ENCODE assay signal across 8 cellular contexts in genomic region chr1:223846668-223847007, GRCh38. TPM values are rescaled to one million over a fixed set of nuclear protein-coding genes. Genes with fewer than 3 reads are reported as not detected.
DNase-seq lines count a peak whose midpoint lies in the region; ATAC-seq and TF ChIP-seq lines count a peak whose summit lies in the region.

No MANE protein-coding gene starts in this region.

- peaks cover 4% of the 10 kb centered on the region for H3K36me3 Mint-ChIP-seq in activated B cell treated with CpG ODN at 0.5 μM for 24 hours (ENCODE audit: low read depth)

- CTCF ChIA-PET in activated B cell treated with CpG ODN at 0.5 μM for 24 hours (lab: Charles Lee), result interaction anchor here (1.3 kb wide), 1 partner anchor 34 kb away, joined by 10 read pairs; no protein-coding TSS in a partner anchor

- H3K4me3 ChIP-seq in HL-60 (replicated peaks; ENCODE audit: insufficient read depth, low read length) (peak overlapping the region; percentile 42), osteoblast (ENCODE audit: insufficient read depth, low read length) (peak overlapping the region; percentile 74)

- H3K4me1 Mint-ChIP-seq in activated B cell treated with CpG ODN at 0.5 μM for 24 hours, result peaks cover 34% of the 10 kb centered on the region

- POLR2A ChIA-PET in activated B cell treated with CpG ODN at 0.5 μM for 24 hours (lab: Charles Lee), result interaction anchor here (0.8 to 3.1 kb wide), 11 partner anchors 11 to 484 kb away, joined by 3 to 11 read pairs (median 4); partner anchors contain the start of genes CAPN2, DEGS1 and NVL

- peak overlapping the region; percentile 96 for H3K27ac Mint-ChIP-seq in activated B cell treated with CpG ODN at 0.5 μM for 24 hours

- peaks cover 6% of the 10 kb centered on the region for H4K20me1 ChIP-seq in osteoblast (ENCODE audit: insufficient read depth, low read length)

- H3K9me3 Mint-ChIP-seq in activated B cell treated with CpG ODN at 0.5 μM for 24 hours, result no peaks in the 10 kb centered on the region

- H3K27me3 Mint-ChIP-seq in activated B cell treated with CpG ODN at 0.5 μM for 24 hours, result no peaks in the 10 kb centered on the region

- H3K4me3 Mint-ChIP-seq in activated B cell treated with CpG ODN at 0.5 μM for 24 hours, result peak overlapping the region; percentile 89

- no peaks in the 10 kb centered on the region for H3K9me3 ChIP-seq in osteoblast (ENCODE audit: low read depth, low read length)

- peak; percentile 43 for DNase-seq in COLO668 (lab: John Stamatoyannopoulos, UW; ENCODE audit: unreplicated experiment)
- peak in 1 of 2 experiments; percentile 28 for DNase-seq in HL-60 (ENCODE audit: low read depth in 1 of 2, low spot score in 1 of 2)
- DNase-seq in activated B cell treated with CpG ODN at 0.5 μM for 24 hours, result no peak
- no peak for DNase-seq in foreskin keratinocyte
- DNase-seq in osteoblast (ENCODE audit: insufficient read length, low spot score, missing footprints), result no peak
- no peak for DNase-seq in stimulated activated CD4-positive, alpha-beta T cell treated with anti-CD3 and anti-CD28 coated beads, Interleukin-4, amount 100 ng/mL, for 24 hours

- H3K27me3 ChIP-seq in HL-60 (ENCODE audit: insufficient read depth, poor library complexity, severe bottlenecking), result no peaks in the 10 kb centered on the region
- no peaks in the 10 kb centered on the region for H3K27me3 ChIP-seq in foreskin keratinocyte
- no peaks in the 10 kb centered on the region for H3K27me3 ChIP-seq in osteoblast (ENCODE audit: insufficient read depth, low read length)

- H3K4me1 ChIP-seq in foreskin keratinocyte (peaks cover 18% of the 10 kb centered on the region), osteoblast (ENCODE audit: insufficient read depth, low read length) (peaks cover 19% of the 10 kb centered on the region)

- TF ChIP-seq CTCF in HL-60 (IDR thresholded peaks at IDR 0.05; ENCODE audit: insufficient read depth, low read length) (no peak), activated B cell treated with CpG ODN at 0.5 μM for 24 hours (IDR thresholded peaks at IDR 0.05) (no peak), foreskin keratinocyte (conservative IDR thresholded peaks at IDR 0.05) (no peak), osteoblast (IDR thresholded peaks at IDR 0.05; ENCODE audit: extremely low read depth, low read depth, low read length) (no peak)

- H3K4me2 ChIP-seq in osteoblast (ENCODE audit: insufficient read depth, low read length), result peak overlapping the region; percentile 94

- intact Hi-C loops in activated B cell treated with CpG ODN at 0.5 μM for 24 hours (cut with micrococcal nuclease), result loop anchor here (1.0 to 10.0 kb wide), 8 partner anchors 14 to 1204 kb away; partner anchors contain the start of genes AIDA, BROX, CAPN2 and NVL

- no peaks in the 10 kb centered on the region for H3K36me3 ChIP-seq in osteoblast (ENCODE audit: insufficient read depth, low read length)

- H2AFZ ChIP-seq in osteoblast (ENCODE audit: low read length), result peak overlapping the region; percentile 94

- H3K27ac ChIP-seq in HL-60 (replicated peaks) (peak overlapping the region; percentile 97), foreskin keratinocyte (peak overlapping the region; percentile 98), osteoblast (ENCODE audit: low read depth, low read length) (peak overlapping the region; percentile 95)

- H3K79me2 ChIP-seq in osteoblast (ENCODE audit: insufficient read depth, low read length), result peaks cover 37% of the 10 kb centered on the region

- ATAC-seq in activated B cell treated with CpG ODN at 0.5 μM for 24 hours (ENCODE audit: low read depth), result no peak
- ATAC-seq in foreskin keratinocyte, result peak; percentile 1
- ATAC-seq in HG02973 (IDR thresholded peaks at IDR 0.05; ENCODE audit: unreplicated experiment), result no peak
- ATAC-seq in GM19328 (IDR thresholded peaks at IDR 0.05; ENCODE audit: unreplicated experiment), result no peak

RNA-seq across cellular contexts. Expression of gene TP53BP2, which starts 0.9 kb away (rescaled TPM):
- total RNA-seq in activated B cell treated with CpG ODN at 0.5 μM for 24 hours (50.4 and 52.9 TPM in 2 replicates), foreskin keratinocyte (16.8 TPM in 2 replicates), osteoblast (27.1 and 31.8 TPM in 2 replicates)
- 4.2 and 5.6 TPM in 2 replicates for polyA plus RNA-seq in foreskin keratinocyte
